20 cellular contexts compared by ENCODE assay signal in the genomic region with DNA sequence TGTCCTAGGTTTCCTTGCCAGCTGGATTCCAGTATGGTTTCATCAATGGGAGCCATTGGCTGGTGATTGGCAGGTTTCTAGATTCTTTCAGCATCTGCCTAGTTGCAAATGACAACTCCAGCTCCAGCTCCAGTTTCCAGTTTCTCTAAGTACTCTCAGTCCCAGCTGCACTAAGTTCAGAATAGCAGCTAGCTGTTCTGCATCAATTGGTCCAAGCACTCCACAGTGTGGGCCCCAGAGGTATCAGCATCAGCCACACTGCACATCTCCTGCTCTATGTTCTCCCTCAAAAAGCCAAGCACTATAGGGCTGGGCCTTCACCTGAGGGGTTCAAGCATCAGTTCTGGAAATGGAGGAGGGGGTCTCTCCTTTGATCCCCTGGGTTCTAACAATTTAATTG.
A peak's percentile ranks its signal among the peaks of the same experiment; 100 is the strongest.
DNase-seq lines count a peak whose midpoint lies in the region; ATAC-seq and TF ChIP-seq lines count a peak whose summit lies in the region.
"Had no signal": no experiment of that assay in that cellular context is flagged by ENCODE, and none has a peak within 500 bp of the region (broad histone marks: within the 10 kb centered on the region; RNA-seq: fewer than 3 reads in every experiment).

No MANE protein-coding gene starts in this region.

- H3K27me3 ChIP-seq in osteoblast (ENCODE audit: insufficient read depth, low read length), result peaks cover 11% of the 10 kb centered on the region
- H3K27me3 ChIP-seq: suprapubic skin, uterus had no signal

- ATAC-seq in GM18867 (IDR thresholded peaks at IDR 0.05; ENCODE audit: unreplicated experiment), result peak; percentile 35
- ATAC-seq in GM21360 (IDR thresholded peaks at IDR 0.05; ENCODE audit: unreplicated experiment), result peak; percentile 47
- peak; percentile 46 for ATAC-seq in HG03045 (IDR thresholded peaks at IDR 0.05; ENCODE audit: unreplicated experiment)
- ATAC-seq: activated naive CD4-positive, alpha-beta T cell treated with anti-CD3 and anti-CD28 coated beads, Interleukin-2, amount 50 U/mL, for 72 hours; CD8-positive, alpha-beta T cell; psoas muscle; Right ventricle myocardium inferior had no signal

- no peaks in the 10 kb centered on the region for H3K79me2 ChIP-seq in osteoblast (ENCODE audit: insufficient read depth, low read length)

- no peaks in the 10 kb centered on the region for H3K9me3 ChIP-seq in osteoblast (ENCODE audit: low read depth, low read length)
- H3K9me3 ChIP-seq: psoas muscle, suprapubic skin, uterus had no signal

- no peaks in the 10 kb centered on the region for H3K36me3 ChIP-seq in osteoblast (ENCODE audit: insufficient read depth, low read length)
- H3K36me3 ChIP-seq: suprapubic skin, uterus had no signal

- DNase-seq in osteoblast (ENCODE audit: insufficient read length, low spot score, missing footprints) (no peak), T-helper 9 cell (no peak), NCI-H526 treated with DMSO at 0.1 percent for 48 hours (lab: John Stamatoyannopoulos, UW) (no peak), CD1c-positive myeloid dendritic cell (ENCODE audit: extremely low spot score) (no peak)
- DNase-seq: activated CD4-positive, alpha-beta T cell treated with anti-CD3 and anti-CD28 coated beads for 4 hours; CD8-positive, alpha-beta T cell; glutamatergic neuron; GOT3; MV-4-11; NCI-H748 treated with DMSO at 0.1 percent for 48 hours; OCI-M1; psoas muscle; uterus had no signal

- no peak overlapping the region for H3K27ac ChIP-seq in osteoblast (ENCODE audit: low read depth, low read length)
- H3K27ac ChIP-seq: psoas muscle, suprapubic skin, uterus had no signal

- no peak overlapping the region for H3K4me3 ChIP-seq in osteoblast (ENCODE audit: insufficient read depth, low read length)
- H3K4me3 ChIP-seq: lung, psoas muscle, suprapubic skin, uterus had no signal

- H3K4me2 ChIP-seq in osteoblast (ENCODE audit: insufficient read depth, low read length), result no peak overlapping the region

- H2AFZ ChIP-seq in osteoblast (ENCODE audit: low read length), result no peak overlapping the region

- H4K20me1 ChIP-seq in osteoblast (ENCODE audit: insufficient read depth, low read length), result no peaks in the 10 kb centered on the region

- TF ChIP-seq CTCF in osteoblast (IDR thresholded peaks at IDR 0.05; ENCODE audit: extremely low read depth, low read depth, low read length), result peak; percentile 22

- no peaks in the 10 kb centered on the region for H3K4me1 ChIP-seq in osteoblast (ENCODE audit: insufficient read depth, low read length)
- H3K4me1 ChIP-seq: psoas muscle, suprapubic skin, uterus had no signal
